In genomic region chr14:23286020-23286903, GRCh38 we compare ENCODE assay signal across 8 cellular contexts. TPM values are rescaled to one million over a fixed set of nuclear protein-coding genes. Genes with fewer than 3 reads are reported as not detected.
DNase-seq lines count a peak whose midpoint lies in the region; ATAC-seq and TF ChIP-seq lines count a peak whose summit lies in the region.

Gene HOMEZ (minus strand): TSS chr14:23286132. CDS start chr14:23285952, 180 bp downstream.

- peak within 1 kb of the TSS; percentile 95 for H3K4me3 ChIP-seq in upper lobe of right lung

- peak within 1 kb of the TSS; percentile 95 for H3K27ac Mint-ChIP-seq in activated naive CD8-positive, alpha-beta T cell treated with anti-CD3 and anti-CD28 coated beads, Interleukin-2, amount 50 U/mL, for 24 hours

- TF ChIP-seq CTCF in GM12873 (IDR thresholded peaks at IDR 0.05; ENCODE audit: insufficient read depth, low read depth, low read length, missing control alignments) (peak; percentile 2), upper lobe of right lung (IDR thresholded peaks at IDR 0.05) (peak; percentile 27)

- H3K4me1 Mint-ChIP-seq in activated naive CD8-positive, alpha-beta T cell treated with anti-CD3 and anti-CD28 coated beads, Interleukin-2, amount 50 U/mL, for 24 hours: peaks cover 26% of the 10 kb centered on the region

- DNase-seq in NCI-H1417 treated with DMSO at 0.1 percent for 48 hours (lab: John Stamatoyannopoulos, UW) (peak; percentile 93), SW480 (ENCODE audit: low spot score) (peak; percentile 98), cardiac septum (ENCODE audit: low spot score) (peak; percentile 99), posterior cingulate gyrus (peak; percentile 99 to 100 (median 99)), upper lobe of right lung (peak; percentile 100)
- peak; percentile 99 for DNase-seq in activated naive CD8-positive, alpha-beta T cell treated with anti-CD3 and anti-CD28 coated beads, Interleukin-2, amount 50 U/mL, for 24 hours

- no peaks in the 10 kb centered on the region for H3K27me3 Mint-ChIP-seq in activated naive CD8-positive, alpha-beta T cell treated with anti-CD3 and anti-CD28 coated beads, Interleukin-2, amount 50 U/mL, for 24 hours

- peak within 1 kb of the TSS; percentile 98 for H3K27ac ChIP-seq in upper lobe of right lung

- ATAC-seq in HG02763 (IDR thresholded peaks at IDR 0.05; ENCODE audit: unreplicated experiment) (peak; percentile 98), upper lobe of right lung (peak; percentile 99)
- peak; percentile 98 for ATAC-seq in activated naive CD8-positive, alpha-beta T cell treated with anti-CD3 and anti-CD28 coated beads, Interleukin-2, amount 50 U/mL, for 24 hours

- H3K27me3 ChIP-seq in upper lobe of right lung: no peaks in the 10 kb centered on the region

- H3K9me3 Mint-ChIP-seq in activated naive CD8-positive, alpha-beta T cell treated with anti-CD3 and anti-CD28 coated beads, Interleukin-2, amount 50 U/mL, for 24 hours: no peaks in the 10 kb centered on the region

- H3K36me3 ChIP-seq in upper lobe of right lung: no peaks in the 10 kb centered on the region

- no peaks in the 10 kb centered on the region for H3K9me3 ChIP-seq in upper lobe of right lung

- H3K4me3 Mint-ChIP-seq in activated naive CD8-positive, alpha-beta T cell treated with anti-CD3 and anti-CD28 coated beads, Interleukin-2, amount 50 U/mL, for 24 hours: peak within 1 kb of the TSS; percentile 98

- peaks cover 13% of the 10 kb centered on the region for H3K36me3 Mint-ChIP-seq in activated naive CD8-positive, alpha-beta T cell treated with anti-CD3 and anti-CD28 coated beads, Interleukin-2, amount 50 U/mL, for 24 hours (ENCODE audit: low read depth)

- intact Hi-C loops in cardiac septum (cut with DNase I) (loop anchor here (2.0 kb wide), 1 partner anchor 15 kb away; no protein-coding TSS in a partner anchor), posterior cingulate gyrus (cut with DNase I) (loop anchor here (1.0 kb wide), 1 partner anchor 15 kb away; no protein-coding TSS in a partner anchor), upper lobe of right lung (cut with DNase I) (no loop called here)

- H3K4me1 ChIP-seq in upper lobe of right lung: peaks cover 21% of the 10 kb centered on the region

RNA-seq across cellular contexts. Expression of gene HOMEZ, which starts in this region (rescaled TPM):
- total RNA-seq in cardiac septum (9.0 TPM), upper lobe of right lung (11.0 TPM)

Comparison
In these comparisons a context has a peak if more than half of its experiments do, and no peak if none do; other contexts are left out.
1. Peak in every context shown above with its lines: DNase-seq, ATAC-seq, H3K4me3 ChIP-seq and H3K27ac ChIP-seq.